In the genomic region with DNA sequence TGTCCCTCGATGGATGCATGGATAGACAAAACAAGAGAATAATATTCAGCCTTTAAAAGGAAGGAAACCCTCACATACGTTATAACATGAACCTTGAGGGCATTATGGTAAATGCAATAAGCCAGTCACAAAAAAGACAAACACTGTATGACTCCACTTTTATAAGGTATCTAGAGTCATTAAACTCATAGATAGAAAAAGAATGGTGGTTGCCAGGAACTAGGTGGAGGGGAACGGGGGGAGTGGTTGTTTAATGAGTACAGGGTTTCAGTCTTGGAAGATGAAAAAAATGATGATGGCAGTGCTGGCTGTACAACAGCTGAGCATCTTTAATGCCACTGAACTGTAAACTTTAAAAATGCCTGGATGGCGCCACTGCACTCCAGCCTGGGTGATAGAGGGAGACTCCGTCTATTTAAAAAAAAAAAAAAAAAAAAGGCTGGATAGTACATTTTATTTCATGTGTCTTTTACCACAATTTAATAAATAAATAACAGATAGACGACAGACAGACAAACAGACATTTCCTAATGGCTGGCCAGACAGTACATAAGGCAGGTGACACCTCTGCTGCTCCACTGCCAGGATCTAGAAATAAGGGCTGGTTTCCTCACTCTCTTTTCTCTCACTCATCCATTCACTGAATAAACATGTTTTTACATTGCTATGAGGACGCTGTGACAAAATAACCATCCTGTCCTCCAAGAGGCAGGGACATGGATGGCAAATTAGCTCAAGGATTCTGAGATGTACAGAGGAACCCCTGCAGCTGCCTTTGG, we compare ENCODE assay signal across 34 cellular contexts.
DNase-seq lines count a peak whose midpoint lies in the region; ATAC-seq, FAIRE-seq and TF ChIP-seq lines count a peak whose summit lies in the region.
"Had no signal": no experiment of that assay in that cellular context is flagged by ENCODE, and none has a peak within 500 bp of the region (broad histone marks: within the 10 kb centered on the region; RNA-seq: fewer than 3 reads in every experiment).

No MANE protein-coding gene starts in this region.

- peaks cover 6% of the 10 kb centered on the region; the same call in 1 of the 2 replicates for H3K79me1 ChIP-seq in H1 (ENCODE audit: low read depth, low read length)

- CTCF ChIA-PET in H1 (lab: Charles Lee; ENCODE audit: partially characterized antibody) = interaction anchor here (0.8 to 1.6 kb wide), 2 partner anchors 18 to 61 kb away, joined by 3 read pairs; no protein-coding TSS in a partner anchor

- no peak overlapping the region; the same call in 1 of the 2 replicates for H2BK12ac ChIP-seq in H1 (ENCODE audit: low read depth, low read length)

- H3K4me3 ChIP-seq in H1 (ENCODE audit: extremely low read depth in 1 of 4, insufficient read depth in 2 of 4, low read depth in 3 of 4, low read length in 4 of 4) = no peak overlapping the region
- H3K4me3 ChIP-seq in sigmoid colon = no peak overlapping the region
- H3K4me3 ChIP-seq: cardiac muscle cell, esophagus muscularis mucosa, gastrocnemius medialis, ovary, spleen, suprapubic skin had no signal

- no peak for TF ChIP-seq RAD21 in H1 (IDR thresholded peaks at IDR 0.05 in 1 of 2, conservative IDR thresholded peaks at IDR 0.05 in 1 of 2; ENCODE audit: low read depth in 2 of 2, low read length in 2 of 2)

- H4K5ac ChIP-seq in H1 (ENCODE audit: insufficient read length, low read depth, low read length) = no peak overlapping the region

- no peak overlapping the region for H2AFZ ChIP-seq in H1 (ENCODE audit: low read length)

- H3K36me3 ChIP-seq in H1 (ENCODE audit: control insufficient read depth in 2 of 4, insufficient read depth in 4 of 4, low read length in 3 of 4) = peaks cover 0 to 8% (median 4%) of the 10 kb centered on the region in 4 experiments; a peak in 3 of 8 replicates
- no peaks in the 10 kb centered on the region for H3K36me3 ChIP-seq in sigmoid colon
- H3K36me3 ChIP-seq: cardiac muscle cell, esophagus muscularis mucosa, gastrocnemius medialis, ovary, suprapubic skin had no signal

- 0 out of 2 replicates have a peak overlapping the region, but pooled peaks have one; percentile 4 for H3K18ac ChIP-seq in H1 (ENCODE audit: extremely low read depth, low read length)

- no peak overlapping the region for H3K4ac ChIP-seq in H1 (replicated peaks; ENCODE audit: insufficient read length, low read depth, low read length)

- H3K23me2 ChIP-seq in H1 (ENCODE audit: low read depth, low read length) = no peaks in the 10 kb centered on the region; the same call in none of the 2 replicates

- peak overlapping the region; percentile 41; the same call in 1 of the 2 replicates for H2BK5ac ChIP-seq in H1 (ENCODE audit: low read depth, low read length)

- H3K14ac ChIP-seq in H1 (ENCODE audit: insufficient read length) = no peak overlapping the region

- no peak overlapping the region for H3K4me2 ChIP-seq in H1 (ENCODE audit: insufficient read depth in 1 of 2, low read depth in 2 of 2, low read length in 2 of 2)

- ATAC-seq in GM18502 (IDR thresholded peaks at IDR 0.05; ENCODE audit: poor library complexity, unreplicated experiment) = no peak
- ATAC-seq: gastrocnemius medialis; left ventricle myocardium superior; Panc1; stimulated activated effector memory CD8-positive, alpha-beta T cell treated with anti-CD3 and anti-CD28 coated beads, Interleukin-12 subunit alpha, Interleukin-12 subunit beta, amount 100 ng/mL, for 72 hours had no signal

- POLR2A ChIA-PET in H1 (lab: Charles Lee; ENCODE audit: partially characterized antibody) = no interaction called here

- intact Hi-C loops in sigmoid colon (cut with DNase I) = no loop called here

- H4K20me1 ChIP-seq in H1 (replicated peaks in 1 of 2; ENCODE audit: control insufficient read depth in 1 of 2, insufficient read depth in 2 of 2, low read length in 2 of 2) = no peaks in the 10 kb centered on the region

- WGBS in H1 (ENCODE audit: extremely low coverage in 1 of 2, insufficient coverage in 1 of 2, insufficient read length in 1 of 2, insufficient replicate concordance in 2 of 2, low coverage in 1 of 2, low lambda C conversion rate in 2 of 2, missing lambda C conversion rate in 1 of 2), 2 experiments = 74% methylated on average over 7 of the region's 7 CpGs; no CpG with 5 or more reads in 1 of the 2 experiments
- 35 to 73% methylated on average over 7 of the region's 7 CpGs for WGBS in sigmoid colon, 2 donors

- H3K27ac ChIP-seq in H1 (ENCODE audit: low read depth, low read length) = no peak overlapping the region
- H3K27ac ChIP-seq in sigmoid colon = no peak overlapping the region
- H3K27ac ChIP-seq: 22Rv1, cardiac muscle cell, ovary, spleen, suprapubic skin had no signal

- H2BK15ac ChIP-seq in H1 (ENCODE audit: low read length) = no peak overlapping the region

- H4K91ac ChIP-seq in H1 (replicated peaks; ENCODE audit: insufficient read length, low read length) = no peak overlapping the region

- no peak overlapping the region for H3K9ac ChIP-seq in H1 (replicated peaks in 1 of 4; ENCODE audit: extremely low read depth in 1 of 4, low read depth in 3 of 4, low read length in 3 of 4)

- TF ChIP-seq CTCF in H1 (IDR thresholded peaks at IDR 0.05; ENCODE audit: control extremely low read depth in 1 of 3, insufficient read depth in 1 of 3, low read depth in 1 of 3, low read length in 3 of 3) (no peak), sigmoid colon (IDR thresholded peaks at IDR 0.05) (no peak)

- no peak overlapping the region for H4K8ac ChIP-seq in H1 (ENCODE audit: extremely low read depth, insufficient read depth, low read length)

- H3K56ac ChIP-seq in H1 (replicated peaks; ENCODE audit: insufficient read length, low read depth, low read length) = no peak overlapping the region

- H3K27me3 ChIP-seq in H1 (replicated peaks in 1 of 4; ENCODE audit: control insufficient read depth in 3 of 4, extremely low read depth in 1 of 4, insufficient read depth in 3 of 4, low read length in 3 of 4) = no peaks in the 10 kb centered on the region
- no peaks in the 10 kb centered on the region for H3K27me3 ChIP-seq in sigmoid colon
- H3K27me3 ChIP-seq: cardiac muscle cell, esophagus muscularis mucosa, gastrocnemius medialis, ovary, spleen, suprapubic skin had no signal

- peaks cover 14 to 26% (median 24%) of the 10 kb centered on the region in 4 experiments for H3K4me1 ChIP-seq in H1 (replicated peaks in 1 of 4; ENCODE audit: control insufficient read depth in 3 of 4, insufficient read depth in 4 of 4, low read length in 3 of 4)
- H3K4me1 ChIP-seq in sigmoid colon = peaks cover 0 to 25% (median 16%) of the 10 kb centered on the region in 4 donors

- peak overlapping the region; percentile 17; the same call in 1 of the 2 replicates for H2AK5ac ChIP-seq in H1 (ENCODE audit: low read depth, low read length)

- H3K79me2 ChIP-seq in H1 (ENCODE audit: control insufficient read depth in 1 of 2, insufficient read depth in 2 of 2, low read length in 2 of 2) = peaks cover 0 to 55% of the 10 kb centered on the region in 2 experiments; a peak in 2 of 4 replicates

- H2BK120ac ChIP-seq in H1 (replicated peaks; ENCODE audit: low read depth, low read length) = no peak overlapping the region

- H3K23ac ChIP-seq in H1 (ENCODE audit: insufficient read length) = no peak overlapping the region

- peak; percentile 3 for DNase-seq in DMS53 (lab: John Stamatoyannopoulos, UW)
- no peak for DNase-seq in DMS53 treated with DMSO at 0.1 percent for 48 hours (lab: John Stamatoyannopoulos, UW; ENCODE audit: unreplicated experiment)
- DNase-seq in DMS79 treated with DMSO at 0.1 percent for 48 hours (lab: John Stamatoyannopoulos, UW) = peak; percentile 99
- peak; percentile 72 for DNase-seq in NCI-H345 (lab: John Stamatoyannopoulos, UW)
- no peak for DNase-seq in H1 (ENCODE audit: low read depth in 1 of 2, low spot score in 2 of 2)
- DNase-seq in D341Med (ENCODE audit: low spot score) = no peak
- no peak for DNase-seq in sigmoid colon
- DNase-seq: activated CD4-positive, alpha-beta memory T cell treated with anti-CD3 and anti-CD28 coated beads, Interleukin-2, amount 10 ng/mL, durations not matched to agents 7 days and 5 days; activated gamma-delta T cell treated with Interleukin-2 at 50 U/mL for 16 hours; AML-193; amygdala; CD8-positive, alpha-beta memory T cell; DND-41; endodermal cell; gastrocnemius medialis; hypothalamus; IMR-90; left ventricle myocardium superior; midbrain; NCI-H446; ovary; SHP77 treated with DMSO at 0.1 percent for 48 hours; spleen; stimulated activated CD4-positive, alpha-beta T cell treated with anti-CD3 and anti-CD28 coated beads, Interleukin-2, amount 100 ng/mL, for 48 hours; SW 1271; T1000 had no signal

- no peak for FAIRE-seq in H1 (lab: Jason Lieb, UNC)
- FAIRE-seq: H54 had no signal

- H2BK20ac ChIP-seq in H1 (ENCODE audit: low read length) = no peak overlapping the region

- TF ChIP-seq EP300 in H1 (IDR thresholded peaks at IDR 0.05; ENCODE audit: borderline replicate concordance in 1 of 2, low read depth in 2 of 2, low read length in 2 of 2) (no peak), sigmoid colon (IDR thresholded peaks at IDR 0.05) (no peak)

- no peaks in the 10 kb centered on the region for H3K9me3 ChIP-seq in H1 (ENCODE audit: insufficient read depth in 2 of 2, low read depth in 1 of 2, low read length in 1 of 2)
- H3K9me3 ChIP-seq in sigmoid colon = no peaks in the 10 kb centered on the region
- H3K9me3 ChIP-seq: esophagus muscularis mucosa, gastrocnemius medialis, ovary, spleen, suprapubic skin had no signal

- TF ChIP-seq POLR2A in H1 (IDR thresholded peaks at IDR 0.05; ENCODE audit: control extremely low read depth in 1 of 2, low read depth in 2 of 2, low read length in 2 of 2) (no peak), sigmoid colon (IDR thresholded peaks at IDR 0.05) (no peak)

TF ChIP-seq in H1, 55 proteins besides CTCF, POLR2A, EP300 and RAD21:
- TF ChIP-seq EZH2 (IDR thresholded peaks at IDR 0.05; ENCODE audit: low read depth, low read length, severe bottlenecking) (no peak), POLR2AphosphoS5 (IDR thresholded peaks at IDR 0.05; ENCODE audit: low read depth, low read length) (no peak), SIN3A (conservative IDR thresholded peaks at IDR 0.05 in 1 of 2, IDR thresholded peaks at IDR 0.05 in 1 of 2; ENCODE audit: low read depth in 1 of 2, low read length in 2 of 2) (no peak)
TF ChIP-seq in H1: peak in this region for 0.

Comparison
In these comparisons a context has a peak if more than half of its experiments do, and no peak if none do; other contexts are left out.
1. DNase-seq: peak in DMS53 (single experiment), DMS79 treated with DMSO at 0.1 percent for 48 hours (single experiment) and NCI-H345 (single experiment); none in DMS53 treated with DMSO at 0.1 percent for 48 hours (single experiment), H1 (0 of 2), D341Med (single experiment) and sigmoid colon (single experiment).